In genomic region chr3:182215881-182216280, GRCh38 we compare ENCODE assay signal across 34 cellular contexts.
"Had no signal": no experiment of that assay in that cellular context is flagged by ENCODE, and none has a peak within 500 bp of the region (broad histone marks: within the 10 kb centered on the region; RNA-seq: fewer than 3 reads in every experiment).

No MANE protein-coding gene starts in this region.

- H3K27me3 ChIP-seq: adrenal gland, body of pancreas, brain microvascular endothelial cell had no signal

- H3K4me1 ChIP-seq: adrenal gland, breast epithelium had no signal

- ATAC-seq: activated CD8-positive, alpha-beta T cell treated with anti-CD3 and anti-CD28 coated beads for 36 hours; activated naive CD4-positive, alpha-beta T cell treated with anti-CD3 and anti-CD28 coated beads, Interleukin-2, amount 50 U/mL, for 72 hours; activated T-cell treated with anti-CD3 and anti-CD28 coated beads, Interleukin-2, amount 50 U/mL, for 4 hours; activated T-cell treated with anti-CD3 and anti-CD28 coated beads, Interleukin-2, amount 50 U/mL, for 72 hours; activated T-helper 17 cell treated with anti-CD3 and anti-CD28 coated beads, Interleukin-2, amount 50 U/mL, for 72 hours; body of pancreas had no signal

- H3K9me3 ChIP-seq: adrenal gland, body of pancreas, breast epithelium had no signal

- H3K36me3 ChIP-seq: adrenal gland, brain microvascular endothelial cell, breast epithelium had no signal

- H3K4me3 ChIP-seq: adrenal gland, body of pancreas, breast epithelium had no signal

- FAIRE-seq: astrocyte, colon, TTC549 had no signal

- H3K27ac ChIP-seq: adrenal gland, body of pancreas, brain microvascular endothelial cell, breast epithelium, VCaP had no signal

- DNase-seq: activated B cell treated with CpG ODN at 0.5 μM for 24 hours; activated CD4-positive, alpha-beta memory T cell treated with anti-CD3 and anti-CD28 coated beads for 36 hours; activated CD4-positive, alpha-beta T cell treated with anti-CD3 and anti-CD28 coated beads for 4 hours; activated CD4-positive, alpha-beta T cell treated with anti-CD3 and anti-CD28 coated beads, Interleukin-2, amount 10 ng/mL, durations not matched to agents 24 days and 14 days; activated CD4-positive, alpha-beta T cell treated with anti-CD3 and anti-CD28 coated beads, Interleukin-2, amount 50 U/mL, for 1 hour; activated CD4-positive, alpha-beta T cell treated with anti-CD3 and anti-CD28 coated beads, Interleukin-2, amount 50 U/mL, for 4 hours; activated CD4-positive, CD25-positive, alpha-beta regulatory T cell treated with anti-CD3 and anti-CD28 coated beads, Interleukin-2, amount 50 U/mL, for 72 hours; activated CD8-positive, alpha-beta memory T cell treated with anti-CD3 and anti-CD28 coated beads, Interleukin-2, amount 50 U/mL, for 4 hours; activated CD8-positive, alpha-beta T cell treated with anti-CD3 and anti-CD28 coated beads for 36 hours; activated effector memory CD4-positive, alpha-beta T cell treated with anti-CD3 and anti-CD28 coated beads, Interleukin-2, amount 50 U/mL, for 16 hours; activated gamma-delta T cell treated with Interleukin-2 at 50 U/mL for 16 hours; activated naive CD4-positive, alpha-beta T cell; activated naive CD4-positive, alpha-beta T cell treated with anti-CD3 and anti-CD28 coated beads for 36 hours; activated naive CD4-positive, alpha-beta T cell treated with anti-CD3 and anti-CD28 coated beads, Interleukin-2, amount 50 U/mL, for 16 hours; activated naive CD8-positive, alpha-beta T cell treated with anti-CD3 and anti-CD28 coated beads for 36 hours; activated T-cell treated with anti-CD3 and anti-CD28 coated beads for 4 hours; activated T-cell treated with anti-CD3 and anti-CD28 coated beads, Interleukin-2, amount 50 U/mL, for 1 hour; activated T-cell treated with anti-CD3 and anti-CD28 coated beads, Interleukin-2, amount 50 U/mL, for 4 hours; activated T-cell treated with anti-CD3 and anti-CD28 coated beads, Interleukin-2, amount 50 U/mL, for 72 hours; adrenal gland; amniotic stem cell; aorta; body of pancreas; brain microvascular endothelial cell; central memory CD4-positive, alpha-beta T cell; T-helper 2 cell; T-helper 9 cell had no signal
